1 cellular context compared by ENCODE assay signal in genomic region chr1:226983998-226984364, GRCh38.
TF ChIP-seq lines count a peak whose summit lies in the region.

No MANE protein-coding gene starts in this region.

TF ChIP-seq in K562, 482 proteins besides CTCF, POLR2A, EP300 and RAD21 (continued from another document):
- no peak for TF ChIP-seq ZNF740 (CRISPR knock-in tag; IDR thresholded peaks at IDR 0.05)
- 0 out of 4 replicates have a peak, but pooled peaks of 1 of the 2 experiments have one; percentile 23 for TF ChIP-seq ZNF740 (tag; IDR thresholded peaks at IDR 0.05)
